ENCODE assay signal across 15 cellular contexts in the genomic region with DNA sequence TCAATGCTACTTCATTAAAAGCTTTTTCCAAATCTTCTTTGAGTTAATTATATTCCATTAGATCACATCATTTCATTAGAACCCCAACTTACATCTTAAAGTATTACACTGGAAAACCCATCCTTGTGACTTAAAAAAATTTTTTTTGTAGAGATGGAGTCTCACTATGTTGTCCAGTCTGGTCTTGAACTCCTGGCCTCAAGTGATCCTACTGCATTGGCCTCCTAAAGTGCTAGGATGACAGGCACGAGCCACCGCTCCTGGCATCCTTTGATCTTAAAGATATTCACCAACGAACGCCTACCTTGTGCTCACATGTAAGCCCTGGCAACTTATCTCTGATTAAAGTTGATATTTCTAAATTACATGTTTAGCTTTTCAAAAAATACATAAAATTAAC. TPM values are rescaled to one million over a fixed set of nuclear protein-coding genes. Genes with fewer than 3 reads are reported as not detected.
DNase-seq lines count a peak whose midpoint lies in the region; ATAC-seq and TF ChIP-seq lines count a peak whose summit lies in the region.
"Had no signal": no experiment of that assay in that cellular context is flagged by ENCODE, and none has a peak within 500 bp of the region (broad histone marks: within the 10 kb centered on the region; RNA-seq: fewer than 3 reads in every experiment).

No MANE protein-coding gene starts in this region.

- H3K4me3 Mint-ChIP-seq in HFFc6 (no peak overlapping the region), glutamatergic neuron (ENCODE audit: unreplicated experiment) (no peak overlapping the region), progenitor cell of endocrine pancreas (ENCODE audit: low read depth) (no peak overlapping the region)
- H3K4me3 Mint-ChIP-seq: B cell; CD4-positive, alpha-beta T cell had no signal

- H3K27ac Mint-ChIP-seq in HFFc6 (peak overlapping the region; percentile 19; the same call in 1 of the 2 replicates), glutamatergic neuron (ENCODE audit: unreplicated experiment) (peak overlapping the region; percentile 22), progenitor cell of endocrine pancreas (peak overlapping the region; percentile 85)
- H3K27ac Mint-ChIP-seq: B cell; CD4-positive, alpha-beta T cell had no signal

- H3K36me3 Mint-ChIP-seq in HFFc6 (ENCODE audit: low read depth): peaks cover 7% of the 10 kb centered on the region
- H3K36me3 Mint-ChIP-seq in glutamatergic neuron (ENCODE audit: unreplicated experiment): no peaks in the 10 kb centered on the region
- H3K36me3 Mint-ChIP-seq in progenitor cell of endocrine pancreas (ENCODE audit: insufficient read depth): peaks cover 14% of the 10 kb centered on the region

- no peak overlapping the region for H3K4me3 ChIP-seq in SK-N-MC

- H3K9ac ChIP-seq in SK-N-MC (ENCODE audit: insufficient read length): peak overlapping the region; percentile 3

- TF ChIP-seq CTCF in HFFc6 (IDR thresholded peaks at IDR 0.05) (no peak), glutamatergic neuron (IDR thresholded peaks at IDR 0.05; ENCODE audit: partially characterized antibody, unreplicated experiment) (no peak), progenitor cell of endocrine pancreas (IDR thresholded peaks at IDR 0.05; ENCODE audit: unreplicated experiment) (no peak)

- H3K27ac ChIP-seq in SK-N-MC: peak overlapping the region; percentile 50; the same call in 1 of the 2 replicates

- H3K27me3 Mint-ChIP-seq in HFFc6 (ENCODE audit: insufficient read depth) (no peaks in the 10 kb centered on the region), glutamatergic neuron (ENCODE audit: unreplicated experiment) (peaks cover 3% of the 10 kb centered on the region), progenitor cell of endocrine pancreas (no peaks in the 10 kb centered on the region)
- H3K27me3 Mint-ChIP-seq: B cell; CD4-positive, alpha-beta T cell had no signal

- H3K9me3 ChIP-seq in SK-N-MC (ENCODE audit: low read depth, low read length): no peaks in the 10 kb centered on the region

- DNase-seq in HFFc6 (no peak), SK-N-MC (ENCODE audit: low read depth, low spot score) (no peak), glutamatergic neuron (no peak), progenitor cell of endocrine pancreas (ENCODE audit: low spot score, unreplicated experiment) (no peak), MV-4-11 (lab: John Stamatoyannopoulos, UW) (no peak)
- DNase-seq in stimulated activated CD4-positive, alpha-beta T cell treated with anti-CD3 and anti-CD28 coated beads, Interleukin-2, amount 100 ng/mL, for 48 hours: no peak
- DNase-seq: C1 segment of cervical spinal cord; CD4-positive, alpha-beta T cell; COR-L47; DMS153; DMS79 treated with DMSO at 0.1 percent for 48 hours; EL; HCEC 1CT had no signal

- H3K36me3 ChIP-seq in SK-N-MC (ENCODE audit: insufficient read depth, low read length): peaks cover 31% of the 10 kb centered on the region

- H3K4me1 Mint-ChIP-seq in HFFc6 (ENCODE audit: low read depth): peaks cover 79% of the 10 kb centered on the region
- peaks cover 30% of the 10 kb centered on the region for H3K4me1 Mint-ChIP-seq in glutamatergic neuron (ENCODE audit: low read depth, unreplicated experiment)
- H3K4me1 Mint-ChIP-seq in progenitor cell of endocrine pancreas (ENCODE audit: low read depth): peaks cover 32% of the 10 kb centered on the region

- H3K9me3 Mint-ChIP-seq in HFFc6: no peaks in the 10 kb centered on the region
- H3K9me3 Mint-ChIP-seq in glutamatergic neuron (ENCODE audit: unreplicated experiment): peaks cover under 1% of the 10 kb centered on the region
- no peaks in the 10 kb centered on the region for H3K9me3 Mint-ChIP-seq in progenitor cell of endocrine pancreas (ENCODE audit: low read depth)
- H3K9me3 Mint-ChIP-seq: CD4-positive, alpha-beta T cell had no signal

- no peak for ATAC-seq in GM19035 (IDR thresholded peaks at IDR 0.05; ENCODE audit: unreplicated experiment)

RNA-seq across cellular contexts. Expression of gene LAPTM4A, which starts 6.7 kb away (rescaled TPM):
- total RNA-seq in HFFc6 (2021; fragmentation: NEBNext Ultra II Directional; extraction: Animal tissue kit (Norgen Biotek cat#: 25700)): 100 to 1,000 TPM; 218 to 254 (median 240) TPM
- total RNA-seq in glutamatergic neuron (ENCODE audit: unreplicated experiment): 147 TPM
- total RNA-seq in progenitor cell of endocrine pancreas: 241 and 251 TPM in 2 replicates

RNA-seq across cellular contexts. Expression of gene MATN3, which starts 32.3 kb away (rescaled TPM):
- 1 to 10 TPM in 5 of 6 experiments, under 1 TPM in 1; 0.69 to 1.5 (median 1.2) TPM for total RNA-seq in HFFc6 (2021; fragmentation: NEBNext Ultra II Directional; extraction: Animal tissue kit (Norgen Biotek cat#: 25700))
- total RNA-seq in glutamatergic neuron (ENCODE audit: unreplicated experiment) (0.32 TPM), progenitor cell of endocrine pancreas (2.5 and 3.1 TPM in 2 replicates)
- total RNA-seq: B cell; CD4-positive, alpha-beta T cell had no signal

RNA-seq across cellular contexts. Expression of gene WDR35, which starts 54.9 kb away (rescaled TPM):
- 1 to 10 TPM; 4.5 to 5.4 (median 5.2) TPM for total RNA-seq in HFFc6 (2021; fragmentation: NEBNext Ultra II Directional; extraction: Animal tissue kit (Norgen Biotek cat#: 25700))
- 6.4 TPM for total RNA-seq in glutamatergic neuron (ENCODE audit: unreplicated experiment)
- total RNA-seq in progenitor cell of endocrine pancreas: 16.5 and 17.0 TPM in 2 replicates

Comparison
In these comparisons a context has a peak if more than half of its experiments do, and no peak if none do; other contexts are left out.
1. H3K27ac Mint-ChIP-seq: peak in every context shown above with its lines; median percentile 85 in progenitor cell of endocrine pancreas; 22 in glutamatergic neuron; 19 in HFFc6.